In genomic region chr16:70418993-70419318, GRCh38 we compare ENCODE assay signal across 17 cellular contexts. TPM values are rescaled to one million over a fixed set of nuclear protein-coding genes. Genes with fewer than 3 reads are reported as not detected.
DNase-seq lines count a peak whose midpoint lies in the region; TF ChIP-seq lines count a peak whose summit lies in the region.
"Had no signal": no experiment of that assay in that cellular context is flagged by ENCODE, and none has a peak within 500 bp of the region (broad histone marks: within the 10 kb centered on the region; RNA-seq: fewer than 3 reads in every experiment).

No MANE protein-coding gene starts in this region.

- no peak for DNase-seq in activated CD4-positive, alpha-beta T cell treated with anti-CD3 and anti-CD28 coated beads, Interleukin-2, amount 10 ng/mL, durations not matched to agents 24 days and 14 days
- DNase-seq in activated CD4-positive, alpha-beta T cell treated with anti-CD3 and anti-CD28 coated beads, Interleukin-2, amount 50 U/mL, for 48 hours: no peak
- DNase-seq in osteoblast (ENCODE audit: insufficient read length, low spot score, missing footprints): peak; percentile 29
- DNase-seq in DMS 273 treated with DMSO at 0.1 percent for 48 hours (lab: John Stamatoyannopoulos, UW): no peak
- no peak for DNase-seq in NCI-H1048 (lab: John Stamatoyannopoulos, UW)
- DNase-seq in DMS53 (lab: John Stamatoyannopoulos, UW): no peak
- DNase-seq: Caco-2; heart left ventricle; left colon; NCI-H1092; NCI-H2171; SHP77 treated with DMSO at 0.1 percent for 48 hours; stimulated activated CD4-positive, alpha-beta T cell treated with anti-CD3 and anti-CD28 coated beads, Interleukin-1b, Interleukin-23, amount 100 ng/mL, for 48 hours had no signal

- peak overlapping the region; percentile 99; the same call in 1 of the 2 replicates for H3K4me2 ChIP-seq in KMS-11
- H3K4me2 ChIP-seq in osteoblast (ENCODE audit: insufficient read depth, low read length): no peak overlapping the region
- H3K4me2 ChIP-seq: A549 had no signal

- no peaks in the 10 kb centered on the region for H3K27me3 Mint-ChIP-seq in activated CD4-positive, alpha-beta T cell treated with anti-CD3 and anti-CD28 coated beads, Interleukin-2, amount 10 ng/mL, durations not matched to agents 24 days and 14 days
- H3K27me3 Mint-ChIP-seq in activated naive CD8-positive, alpha-beta T cell: no peaks in the 10 kb centered on the region
- H3K27me3 Mint-ChIP-seq: type B pancreatic cell had no signal

- no peaks in the 10 kb centered on the region for H4K20me1 ChIP-seq in KMS-11 (ENCODE audit: insufficient read depth)
- peaks cover 53% of the 10 kb centered on the region for H4K20me1 ChIP-seq in osteoblast (ENCODE audit: insufficient read depth, low read length)

- H3K27ac ChIP-seq in KMS-11 (peak overlapping the region; percentile 95), osteoblast (ENCODE audit: low read depth, low read length) (no peak overlapping the region)

- intact Hi-C loops in activated CD4-positive, alpha-beta T cell treated with anti-CD3 and anti-CD28 coated beads, Interleukin-2, amount 10 ng/mL, durations not matched to agents 24 days and 14 days (cut with micrococcal nuclease): loop anchor here (2.0 kb wide), 1 partner anchor 18 kb away; no protein-coding TSS in a partner anchor

- no peaks in the 10 kb centered on the region for H3K9me3 Mint-ChIP-seq in activated CD4-positive, alpha-beta T cell treated with anti-CD3 and anti-CD28 coated beads, Interleukin-2, amount 10 ng/mL, durations not matched to agents 24 days and 14 days
- no peaks in the 10 kb centered on the region for H3K9me3 Mint-ChIP-seq in activated naive CD8-positive, alpha-beta T cell (ENCODE audit: low read depth)
- H3K9me3 Mint-ChIP-seq: type B pancreatic cell had no signal

- H3K9me3 ChIP-seq in osteoblast (ENCODE audit: low read depth, low read length): no peaks in the 10 kb centered on the region
- H3K9me3 ChIP-seq: A549, Caco-2, heart left ventricle had no signal

- TF ChIP-seq CTCF in KMS-11 (conservative IDR thresholded peaks at IDR 0.05; ENCODE audit: low read depth, low read length) (no peak), osteoblast (IDR thresholded peaks at IDR 0.05; ENCODE audit: extremely low read depth, low read depth, low read length) (no peak)

- H3K4me1 Mint-ChIP-seq in activated CD4-positive, alpha-beta T cell treated with anti-CD3 and anti-CD28 coated beads, Interleukin-2, amount 10 ng/mL, durations not matched to agents 24 days and 14 days: peaks cover 41% of the 10 kb centered on the region
- peaks cover 59% of the 10 kb centered on the region for H3K4me1 Mint-ChIP-seq in activated naive CD8-positive, alpha-beta T cell (ENCODE audit: low read depth)

- peak overlapping the region; percentile 61 for H3K4me3 Mint-ChIP-seq in activated CD4-positive, alpha-beta T cell treated with anti-CD3 and anti-CD28 coated beads, Interleukin-2, amount 10 ng/mL, durations not matched to agents 24 days and 14 days
- peak overlapping the region; percentile 64 for H3K4me3 Mint-ChIP-seq in activated naive CD8-positive, alpha-beta T cell
- H3K4me3 Mint-ChIP-seq: type B pancreatic cell had no signal

- H3K79me2 ChIP-seq in KMS-11 (ENCODE audit: insufficient read depth, low read depth) (peaks cover 81% of the 10 kb centered on the region), osteoblast (ENCODE audit: insufficient read depth, low read length) (peaks cover 68% of the 10 kb centered on the region)

- peak overlapping the region; percentile 68 for H3K27ac Mint-ChIP-seq in activated CD4-positive, alpha-beta T cell treated with anti-CD3 and anti-CD28 coated beads, Interleukin-2, amount 10 ng/mL, durations not matched to agents 24 days and 14 days
- H3K27ac Mint-ChIP-seq in activated naive CD8-positive, alpha-beta T cell: peak overlapping the region; percentile 88
- H3K27ac Mint-ChIP-seq: type B pancreatic cell had no signal

- H2AFZ ChIP-seq in KMS-11 (ENCODE audit: low read depth) (no peak overlapping the region), osteoblast (ENCODE audit: low read length) (no peak overlapping the region)

- peaks cover 10% of the 10 kb centered on the region for H3K36me3 Mint-ChIP-seq in activated CD4-positive, alpha-beta T cell treated with anti-CD3 and anti-CD28 coated beads, Interleukin-2, amount 10 ng/mL, durations not matched to agents 24 days and 14 days (ENCODE audit: low read depth)
- H3K36me3 Mint-ChIP-seq in activated naive CD8-positive, alpha-beta T cell: no peaks in the 10 kb centered on the region

- H3K36me3 ChIP-seq in KMS-11 (ENCODE audit: insufficient read depth): no peaks in the 10 kb centered on the region
- peaks cover 4% of the 10 kb centered on the region for H3K36me3 ChIP-seq in osteoblast (ENCODE audit: insufficient read depth, low read length)
- H3K36me3 ChIP-seq: heart left ventricle had no signal

- H3K27me3 ChIP-seq in KMS-11 (ENCODE audit: insufficient read depth, low read depth) (no peaks in the 10 kb centered on the region), osteoblast (ENCODE audit: insufficient read depth, low read length) (no peaks in the 10 kb centered on the region)
- H3K27me3 ChIP-seq: heart left ventricle had no signal

- no peak overlapping the region; the same call in 1 of the 2 replicates for H3K9ac ChIP-seq in KMS-11

- no peak overlapping the region for H3K4me3 ChIP-seq in KMS-11 (IDR thresholded peaks at IDR 0.05; ENCODE audit: insufficient read depth, low read depth, low read length)
- H3K4me3 ChIP-seq in osteoblast (ENCODE audit: insufficient read depth, low read length): no peak overlapping the region
- H3K4me3 ChIP-seq: A549, heart left ventricle had no signal

- H3K4me1 ChIP-seq in KMS-11 (ENCODE audit: low read depth, poor library complexity, severe bottlenecking) (peaks cover 97% of the 10 kb centered on the region), osteoblast (ENCODE audit: insufficient read depth, low read length) (peaks cover 5% of the 10 kb centered on the region)

RNA-seq across cellular contexts. Expression of gene ST3GAL2, which starts 19.9 kb away (rescaled TPM):
- total RNA-seq in activated CD4-positive, alpha-beta T cell treated with anti-CD3 and anti-CD28 coated beads, Interleukin-2, amount 10 ng/mL, durations not matched to agents 24 days and 14 days: 27.9 and 37.0 TPM in 2 replicates
- total RNA-seq in osteoblast: 22.4 and 22.7 TPM in 2 replicates

RNA-seq across cellular contexts. Expression of gene FCSK, which starts 35.4 kb away (rescaled TPM):
- 19.6 and 24.4 TPM in 2 replicates for total RNA-seq in activated CD4-positive, alpha-beta T cell treated with anti-CD3 and anti-CD28 coated beads, Interleukin-2, amount 10 ng/mL, durations not matched to agents 24 days and 14 days
- 10.3 and 11.9 TPM in 2 replicates for total RNA-seq in osteoblast
